18 cellular contexts compared by ENCODE assay signal in genomic region chr4:99735822-99736221, GRCh38.
"Had no signal": no experiment of that assay in that cellular context is flagged by ENCODE, and none has a peak within 500 bp of the region (broad histone marks: within the 10 kb centered on the region; RNA-seq: fewer than 3 reads in every experiment).

No MANE protein-coding gene starts in this region.

- H3K9ac ChIP-seq: parathyroid adenoma had no signal

- ATAC-seq: effector memory CD8-positive, alpha-beta T cell; left cardiac atrium had no signal

- H3K79me2 ChIP-seq: parathyroid adenoma had no signal

- H3K36me3 ChIP-seq: esophagus muscularis mucosa, prostate gland, suprapubic skin, thyroid gland had no signal

- H3K27ac ChIP-seq: epithelial cell of prostate, esophagus muscularis mucosa, parathyroid adenoma, prostate gland, suprapubic skin, thyroid gland had no signal

- H2AFZ ChIP-seq: parathyroid adenoma had no signal

- DNase-seq: effector memory CD8-positive, alpha-beta T cell; kidney; left cardiac atrium; mesendoderm; naive B cell; occipital lobe; retina; stimulated activated CD4-positive, alpha-beta T cell treated with anti-CD3 and anti-CD28 coated beads, Interleukin-2, amount 100 ng/mL, for 48 hours; stimulated activated naive CD4-positive, alpha-beta T cell treated with Interleukin-2 at 50 U/mL for 16 hours; thyroid gland had no signal

- H3K4me3 ChIP-seq: esophagus muscularis mucosa, prostate gland, smooth muscle cell, suprapubic skin, thyroid gland had no signal

- H3K27me3 ChIP-seq: esophagus muscularis mucosa, suprapubic skin, thyroid gland had no signal

- H3K4me1 ChIP-seq: esophagus muscularis mucosa, parathyroid adenoma, prostate gland, suprapubic skin, thyroid gland had no signal

- FAIRE-seq: colon, urothelium cell line had no signal

- H3K9me3 ChIP-seq: esophagus muscularis mucosa, prostate gland, suprapubic skin, thyroid gland had no signal

- H3K4me2 ChIP-seq: smooth muscle cell had no signal
